Comparison of ENCODE assay signal across 13 cellular contexts in genomic region chr15:51335538-51335961, GRCh38. TPM values are rescaled to one million over a fixed set of nuclear protein-coding genes. Genes with fewer than 3 reads are reported as not detected.
DNase-seq lines count a peak whose midpoint lies in the region; ATAC-seq and TF ChIP-seq lines count a peak whose summit lies in the region.
"Had no signal": no experiment of that assay in that cellular context is flagged by ENCODE, and none has a peak within 500 bp of the region (broad histone marks: within the 10 kb centered on the region; RNA-seq: fewer than 3 reads in every experiment).

No MANE protein-coding gene starts in this region.

- ATAC-seq in GM19463 (IDR thresholded peaks at IDR 0.05; ENCODE audit: unreplicated experiment) (peak; percentile 75), HG03135 (IDR thresholded peaks at IDR 0.05; ENCODE audit: unreplicated experiment) (peak; percentile 80), activated B cell treated with CpG ODN at 0.5 μM for 24 hours (ENCODE audit: low read depth) (peak; percentile 62)
- ATAC-seq: effector memory CD8-positive, alpha-beta T cell had no signal

- POLR2A ChIA-PET in activated B cell treated with CpG ODN at 0.5 μM for 24 hours (lab: Charles Lee), result no interaction called here

- no peak for TF ChIP-seq CTCF in GM10266 (IDR thresholded peaks at IDR 0.05; ENCODE audit: control insufficient read depth, insufficient read depth, low read depth, missing control alignments)
- TF ChIP-seq CTCF in activated B cell treated with CpG ODN at 0.5 μM for 24 hours (IDR thresholded peaks at IDR 0.05), result no peak
- TF ChIP-seq CTCF in nephron progenitor cell (IDR thresholded peaks at IDR 0.05), result no peak

- H3K27ac Mint-ChIP-seq in activated B cell treated with CpG ODN at 0.5 μM for 24 hours, result peak overlapping the region; percentile 37
- no peak overlapping the region for H3K27ac Mint-ChIP-seq in nephron progenitor cell
- H3K27ac Mint-ChIP-seq: activated naive CD4-positive, alpha-beta T cell treated with anti-CD3 and anti-CD28 coated beads, Interleukin-2, amount 50 U/mL, for 24 hours; effector memory CD8-positive, alpha-beta T cell had no signal

- CTCF ChIA-PET in activated B cell treated with CpG ODN at 0.5 μM for 24 hours (lab: Charles Lee), result no interaction called here

- H3K9me3 Mint-ChIP-seq in activated B cell treated with CpG ODN at 0.5 μM for 24 hours (no peaks in the 10 kb centered on the region), nephron progenitor cell (peaks cover 4% of the 10 kb centered on the region)
- H3K9me3 Mint-ChIP-seq: activated naive CD4-positive, alpha-beta T cell treated with anti-CD3 and anti-CD28 coated beads, Interleukin-2, amount 50 U/mL, for 24 hours; effector memory CD8-positive, alpha-beta T cell had no signal

- H3K4me1 Mint-ChIP-seq in activated B cell treated with CpG ODN at 0.5 μM for 24 hours (peaks cover 24% of the 10 kb centered on the region), nephron progenitor cell (peaks cover 3% of the 10 kb centered on the region)
- H3K4me1 Mint-ChIP-seq: activated naive CD4-positive, alpha-beta T cell treated with anti-CD3 and anti-CD28 coated beads, Interleukin-2, amount 50 U/mL, for 24 hours had no signal

- DNase-seq in GM10266 (ENCODE audit: extremely low spot score), result peak; percentile 50
- DNase-seq in activated B cell treated with CpG ODN at 0.5 μM for 24 hours, result no peak
- DNase-seq in COLO829 (ENCODE audit: low spot score), result no peak
- DNase-seq in nephron progenitor cell, result no peak
- DNase-seq in NCI-H2081 treated with DMSO at 0.1 percent for 48 hours (lab: John Stamatoyannopoulos, UW), result no peak
- DNase-seq in DMS79 treated with DMSO at 0.1 percent for 48 hours (lab: John Stamatoyannopoulos, UW), result no peak
- DNase-seq: activated CD4-positive, CD25-positive, alpha-beta regulatory T cell treated with anti-CD3 and anti-CD28 coated beads, Interleukin-2, amount 50 U/mL, for 72 hours; effector memory CD8-positive, alpha-beta T cell; NCI-H1092 had no signal

- intact Hi-C loops in activated B cell treated with CpG ODN at 0.5 μM for 24 hours (cut with micrococcal nuclease), result no loop called here

- H3K27me3 Mint-ChIP-seq in activated B cell treated with CpG ODN at 0.5 μM for 24 hours, result peaks cover 6% of the 10 kb centered on the region
- H3K27me3 Mint-ChIP-seq in nephron progenitor cell (ENCODE audit: low read depth, poor library complexity), result peaks cover 30% of the 10 kb centered on the region

- H3K36me3 Mint-ChIP-seq in activated B cell treated with CpG ODN at 0.5 μM for 24 hours (ENCODE audit: low read depth) (no peaks in the 10 kb centered on the region), nephron progenitor cell (ENCODE audit: low read depth) (no peaks in the 10 kb centered on the region)
- H3K36me3 Mint-ChIP-seq: activated naive CD4-positive, alpha-beta T cell treated with anti-CD3 and anti-CD28 coated beads, Interleukin-2, amount 50 U/mL, for 24 hours had no signal

- no peak overlapping the region for H3K4me3 Mint-ChIP-seq in activated B cell treated with CpG ODN at 0.5 μM for 24 hours
- no peak overlapping the region for H3K4me3 Mint-ChIP-seq in nephron progenitor cell
- H3K4me3 Mint-ChIP-seq: activated naive CD4-positive, alpha-beta T cell treated with anti-CD3 and anti-CD28 coated beads, Interleukin-2, amount 50 U/mL, for 24 hours; effector memory CD8-positive, alpha-beta T cell had no signal

RNA-seq across cellular contexts. Expression of gene CYP19A1, which starts 2.8 kb away (rescaled TPM):
- total RNA-seq in activated B cell treated with CpG ODN at 0.5 μM for 24 hours, result 0.07 TPM in 1 of 2 replicates, not detected in the other
- total RNA-seq: uterus had no signal

RNA-seq across cellular contexts. Expression of gene GLDN, which starts 5.9 kb away (rescaled TPM):
- not detected in 2 replicates for total RNA-seq in activated B cell treated with CpG ODN at 0.5 μM for 24 hours
